ENCODE assay signal across 12 cellular contexts in the genomic region with DNA sequence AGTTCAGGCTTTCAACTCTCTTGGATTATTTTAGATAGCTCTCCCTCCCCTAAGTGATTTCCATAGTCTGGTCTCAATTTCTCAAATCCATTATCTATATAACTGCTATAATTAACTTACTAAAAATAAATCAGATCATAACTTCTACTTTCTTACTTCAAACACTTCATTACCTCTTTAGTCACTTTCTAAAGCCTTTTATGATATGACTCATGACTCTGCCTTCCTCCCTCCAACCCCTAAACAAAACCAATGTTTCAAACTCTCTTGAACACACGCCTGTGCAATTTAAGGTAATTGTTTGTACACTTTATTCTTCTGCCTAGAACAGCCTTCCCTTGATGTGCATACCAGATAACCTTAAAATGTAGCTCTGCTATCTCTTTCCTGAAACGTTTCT.
DNase-seq lines count a peak whose midpoint lies in the region; ATAC-seq and TF ChIP-seq lines count a peak whose summit lies in the region.
"Had no signal": no experiment of that assay in that cellular context is flagged by ENCODE, and none has a peak within 500 bp of the region (broad histone marks: within the 10 kb centered on the region; RNA-seq: fewer than 3 reads in every experiment).

No MANE protein-coding gene starts in this region.

- TF ChIP-seq POLR2A in HCT116 (IDR thresholded peaks at IDR 0.05; ENCODE audit: borderline replicate concordance, extremely low read depth, insufficient read depth, insufficient read length) (no peak), esophagus squamous epithelium (IDR thresholded peaks at IDR 0.05) (no peak)

- RAD21 ChIA-PET in HCT116 (lab: Charles Lee; ENCODE audit: low non-redundant PET in 1 of 2, low total read pairs in 2 of 2, uncharacterized antibody in 2 of 2, unreplicated experiment in 2 of 2): no interaction called here

- H4K20me1 ChIP-seq in HCT116 (ENCODE audit: insufficient read depth): no peaks in the 10 kb centered on the region

- POLR2A ChIA-PET in HCT116 (lab: Charles Lee): no interaction called here

- no peak for DNase-seq in activated T-cell treated with anti-CD3 and anti-CD28 coated beads, Interleukin-2, amount 50 U/mL, for 72 hours
- no peak for DNase-seq in activated T-cell treated with anti-CD3 and anti-CD28 coated beads, Interleukin-2, amount 50 U/mL, for 1 hour
- DNase-seq in HCT116 (ENCODE audit: low read depth, low spot score) (peak; percentile 8), NOMO-1 treated with DMSO at 0.1 percent for 48 hours (lab: John Stamatoyannopoulos, UW; ENCODE audit: unreplicated experiment) (peak; percentile 57), trophoblast cell (no peak), tibial artery (no peak), esophagus squamous epithelium (lab: John Stamatoyannopoulos, UW) (no peak), NCI-H128 (lab: John Stamatoyannopoulos, UW; ENCODE audit: unreplicated experiment) (no peak)
- DNase-seq: activated CD4-positive, alpha-beta T cell treated with anti-CD3 and anti-CD28 coated beads for 4 hours; SHP77 had no signal

- no peaks in the 10 kb centered on the region for H3K9me3 Mint-ChIP-seq in activated T-cell treated with anti-CD3 and anti-CD28 coated beads, Interleukin-2, amount 50 U/mL, for 72 hours

- no peak overlapping the region for H3K4ac ChIP-seq in trophoblast cell (ENCODE audit: low read depth, low read length)

- peaks cover 10% of the 10 kb centered on the region for H3K4me1 Mint-ChIP-seq in activated T-cell treated with anti-CD3 and anti-CD28 coated beads, Interleukin-2, amount 50 U/mL, for 72 hours (ENCODE audit: low read depth)

- intact Hi-C loops in HCT116 (cut with micrococcal nuclease): no loop called here
- intact Hi-C loops in tibial artery (cut with DNase I; ENCODE audit: low total_unique reads): no loop called here
- intact Hi-C loops in esophagus squamous epithelium (cut with DNase I): no loop called here

- no peak for TF ChIP-seq RAD21 in HCT116 (IDR thresholded peaks at IDR 0.05; ENCODE audit: low read depth)

- peaks cover 5 to 11% of the 10 kb centered on the region in 2 donors for H3K36me3 Mint-ChIP-seq in activated T-cell treated with anti-CD3 and anti-CD28 coated beads, Interleukin-2, amount 50 U/mL, for 72 hours (ENCODE audit: insufficient read depth in 2 of 2)

- H2AFZ ChIP-seq in HCT116 (ENCODE audit: low read depth, low read length, poor library complexity, severe bottlenecking) (no peak overlapping the region), trophoblast cell (ENCODE audit: insufficient read depth, low read length, poor library complexity) (no peak overlapping the region)

- CTCF ChIA-PET in HCT116 (lab: Charles Lee): no interaction called here

- no peaks in the 10 kb centered on the region for H3K79me1 ChIP-seq in trophoblast cell (ENCODE audit: low read length)

- no peak overlapping the region for H4K12ac ChIP-seq in trophoblast cell (ENCODE audit: low read depth, low read length)

- H3K79me2 ChIP-seq in HCT116 (ENCODE audit: insufficient read depth, low read length): no peaks in the 10 kb centered on the region
- no peaks in the 10 kb centered on the region for H3K79me2 ChIP-seq in trophoblast cell (ENCODE audit: control insufficient read depth, insufficient read depth, low read length, poor library complexity)

- peak overlapping the region; percentile 27 for H3K27ac Mint-ChIP-seq in activated T-cell treated with anti-CD3 and anti-CD28 coated beads, Interleukin-2, amount 50 U/mL, for 72 hours

- no peak overlapping the region for H4K8ac ChIP-seq in trophoblast cell (ENCODE audit: low read depth, low read length)

- H2BK5ac ChIP-seq in trophoblast cell (ENCODE audit: low read depth, low read length, poor library complexity): no peak overlapping the region

- H2BK12ac ChIP-seq in trophoblast cell (ENCODE audit: low read length): no peak overlapping the region

- BruUV-seq in HCT116 (replicated peaks; lab: Mats Ljungman, UMichigan): no TSS peak

- H3K4me3 ChIP-seq in HCT116 (replicated peaks in 1 of 2; ENCODE audit: low read depth in 1 of 2, low read length in 2 of 2) (no peak overlapping the region), trophoblast cell (ENCODE audit: low read depth, low read length) (no peak overlapping the region), tibial artery (no peak overlapping the region), esophagus squamous epithelium (no peak overlapping the region)

- peaks cover 6 to 10% of the 10 kb centered on the region in 2 experiments; a peak in 3 of 4 replicates for H3K4me1 ChIP-seq in HCT116 (ENCODE audit: control insufficient read depth in 1 of 2, insufficient read depth in 2 of 2, low read length in 2 of 2)
- H3K4me1 ChIP-seq in trophoblast cell (ENCODE audit: control insufficient read depth in 1 of 2, insufficient read depth in 2 of 2, low read length in 2 of 2): no peaks in the 10 kb centered on the region
- H3K4me1 ChIP-seq in tibial artery: peaks cover 0 to 15% (median 0%) of the 10 kb centered on the region in 4 donors
- H3K4me1 ChIP-seq in esophagus squamous epithelium: no peaks in the 10 kb centered on the region

- no peaks in the 10 kb centered on the region for H3K27me3 Mint-ChIP-seq in activated T-cell treated with anti-CD3 and anti-CD28 coated beads, Interleukin-2, amount 50 U/mL, for 72 hours (ENCODE audit: low read depth)

- no peak overlapping the region for H2AK5ac ChIP-seq in trophoblast cell (ENCODE audit: low read length)

- H3K27me3 ChIP-seq in HCT116 (ENCODE audit: insufficient read depth, low read length) (no peaks in the 10 kb centered on the region), trophoblast cell (ENCODE audit: insufficient read depth, low read length) (no peaks in the 10 kb centered on the region), tibial artery (no peaks in the 10 kb centered on the region), esophagus squamous epithelium (no peaks in the 10 kb centered on the region)

- no peak overlapping the region for H3K23ac ChIP-seq in trophoblast cell (ENCODE audit: low read length)

- no peak overlapping the region for H3K14ac ChIP-seq in trophoblast cell (ENCODE audit: low read length)

- no peak overlapping the region for H3K4me3 Mint-ChIP-seq in activated T-cell treated with anti-CD3 and anti-CD28 coated beads, Interleukin-2, amount 50 U/mL, for 72 hours

- H4K91ac ChIP-seq in trophoblast cell (ENCODE audit: low read depth, low read length): no peak overlapping the region

- H3K9me2 ChIP-seq in HCT116 (ENCODE audit: insufficient read depth): no peaks in the 10 kb centered on the region

- peak; percentile 44 to 72 for ATAC-seq in activated T-cell treated with anti-CD3 and anti-CD28 coated beads, Interleukin-2, amount 50 U/mL, for 72 hours (replicated peaks in 1 of 2)
- peak; percentile 42; the same call in 1 of the 2 replicates for ATAC-seq in HCT116

- H3K4me2 ChIP-seq in HCT116 (ENCODE audit: low read length) (peak overlapping the region; percentile 45; the same call in 1 of the 2 replicates), trophoblast cell (ENCODE audit: low read length) (no peak overlapping the region)

- H3K18ac ChIP-seq in trophoblast cell (ENCODE audit: low read length): no peak overlapping the region

- no peaks in the 10 kb centered on the region for H3K36me3 ChIP-seq in HCT116 (ENCODE audit: control insufficient read depth in 1 of 2, insufficient read depth in 2 of 2, low read length in 2 of 2)
- no peaks in the 10 kb centered on the region for H3K36me3 ChIP-seq in trophoblast cell (ENCODE audit: control insufficient read depth in 1 of 2, insufficient read depth in 2 of 2, low read length in 2 of 2)
- H3K36me3 ChIP-seq in tibial artery: peaks cover 7 to 19% (median 13%) of the 10 kb centered on the region in 3 donors
- peaks cover 0 to 59% (median 0%) of the 10 kb centered on the region in 3 donors for H3K36me3 ChIP-seq in esophagus squamous epithelium

- H3K9ac ChIP-seq in HCT116 (ENCODE audit: low read length) (no peak overlapping the region), trophoblast cell (ENCODE audit: low read length) (no peak overlapping the region)

- no CpG with 5 or more reads among the region's 2 CpGs for WGBS in trophoblast cell (ENCODE audit: extremely low coverage, insufficient coverage, insufficient read length)
- 70 to 77% methylated on average over 2 of the region's 2 CpGs for WGBS in esophagus squamous epithelium, 2 donors

- TF ChIP-seq CTCF in HCT116 (IDR thresholded peaks at IDR 0.05 in 2 of 3, conservative IDR thresholded peaks at IDR 0.05 in 1 of 3; ENCODE audit: borderline replicate concordance in 1 of 3, insufficient read depth in 1 of 3, low read depth in 2 of 3, low read length in 2 of 3) (no peak), tibial artery (IDR thresholded peaks at IDR 0.05) (no peak), esophagus squamous epithelium (IDR thresholded peaks at IDR 0.05) (no peak)

- H3K9me3 ChIP-seq in HCT116 (ENCODE audit: control insufficient read depth in 1 of 2, insufficient read depth in 1 of 2, low read depth in 1 of 2, low read length in 2 of 2) (no peaks in the 10 kb centered on the region), trophoblast cell (ENCODE audit: insufficient read depth, low read depth, low read length) (no peaks in the 10 kb centered on the region), tibial artery (no peaks in the 10 kb centered on the region), esophagus squamous epithelium (no peaks in the 10 kb centered on the region)

- H3K27ac ChIP-seq in HCT116 (ENCODE audit: low read depth, low read length) (no peak overlapping the region), trophoblast cell (ENCODE audit: low read depth, low read length) (peak overlapping the region; percentile 44), tibial artery (no peak overlapping the region), esophagus squamous epithelium (no peak overlapping the region)
- H3K27ac ChIP-seq: epithelial cell of prostate, HL-60 had no signal

- H2BK120ac ChIP-seq in trophoblast cell (ENCODE audit: insufficient read depth, low read length, poor library complexity): no peak overlapping the region

TF ChIP-seq in HCT116, 20 proteins besides CTCF, POLR2A, EP300 and RAD21:
- peak; percentile 87 for TF ChIP-seq TCF7L2 (IDR thresholded peaks at IDR 0.05; ENCODE audit: borderline replicate concordance, extremely low read depth, insufficient read depth, insufficient read length)
- TF ChIP-seq, protein P1, sequence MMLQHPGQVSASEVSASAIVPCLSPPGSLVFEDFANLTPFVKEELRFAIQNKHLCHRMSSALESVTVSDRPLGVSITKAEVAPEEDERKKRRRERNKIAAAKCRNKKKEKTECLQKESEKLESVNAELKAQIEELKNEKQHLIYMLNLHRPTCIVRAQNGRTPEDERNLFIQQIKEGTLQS (IDR thresholded peaks at IDR 0.05): no peak

Comparison
In these comparisons a context has a peak if more than half of its experiments do, and no peak if none do; other contexts are left out.
1. DNase-seq: peak in HCT116 (single experiment) and NOMO-1 treated with DMSO at 0.1 percent for 48 hours (single experiment); none in activated T-cell treated with anti-CD3 and anti-CD28 coated beads, Interleukin-2, amount 50 U/mL, for 72 hours (0 of 2), activated T-cell treated with anti-CD3 and anti-CD28 coated beads, Interleukin-2, amount 50 U/mL, for 1 hour (single experiment), trophoblast cell (0 of 2), tibial artery (0 of 2), esophagus squamous epithelium (single experiment) and NCI-H128 (single experiment).